In genomic region chr5:151084363-151084762, GRCh38 we compare ENCODE assay signal across 10 cellular contexts. TPM values are rescaled to one million over a fixed set of nuclear protein-coding genes. Genes with fewer than 3 reads are reported as not detected.
A peak's percentile ranks its signal among the peaks of the same experiment; 100 is the strongest.
DNase-seq lines count a peak whose midpoint lies in the region; ATAC-seq and TF ChIP-seq lines count a peak whose summit lies in the region.
"Had no signal": no experiment of that assay in that cellular context is flagged by ENCODE, and none has a peak within 500 bp of the region (broad histone marks: within the 10 kb centered on the region; RNA-seq: fewer than 3 reads in every experiment).

No MANE protein-coding gene starts in this region.

- peak; percentile 27 for DNase-seq in EH (ENCODE audit: low read depth)
- DNase-seq in RWPE2 (ENCODE audit: low spot score): no peak
- no peak for DNase-seq in ureter (ENCODE audit: low spot score)
- no peak for DNase-seq in left colon
- no peak for DNase-seq in stimulated activated CD4-positive, alpha-beta T cell treated with anti-CD3 and anti-CD28 coated beads, Interleukin-15, amount 100 ng/mL, for 24 hours
- DNase-seq: MG63, NCI-H2107 had no signal

- H3K9me3 ChIP-seq in RWPE2 (ENCODE audit: severe bottlenecking) (no peaks in the 10 kb centered on the region), skeletal muscle tissue (ENCODE audit: control insufficient read depth in 3 of 3, low read length in 3 of 3) (no peaks in the 10 kb centered on the region)
- H3K9me3 ChIP-seq: MG63 had no signal

- H3K4me1 ChIP-seq in RWPE2 (ENCODE audit: insufficient read depth, poor library complexity, severe bottlenecking) (peaks cover 40% of the 10 kb centered on the region), skeletal muscle tissue (ENCODE audit: control insufficient read depth in 3 of 3, insufficient read depth in 3 of 3, low read length in 3 of 3) (peaks cover 37 to 70% (median 50%) of the 10 kb centered on the region in 3 donors)

- intact Hi-C loops in dendritic cell treated with granulocyte-macrophage colony-stimulating factor and Interleukin-4, amounts not matched to agents 40 ng/mL and 50 ng/mL, for 4 days (cut with micrococcal nuclease): no loop called here
- intact Hi-C loops in left colon (cut with DNase I, micrococcal nuclease): no loop called here

- no peaks in the 10 kb centered on the region for H3K27me3 ChIP-seq in RWPE2 (ENCODE audit: insufficient read depth, poor library complexity, severe bottlenecking)
- no peaks in the 10 kb centered on the region for H3K27me3 ChIP-seq in skeletal muscle tissue (ENCODE audit: control insufficient read depth in 3 of 3, insufficient read depth in 3 of 3, low read length in 3 of 3)
- H3K27me3 ChIP-seq: MG63 had no signal

- no peaks in the 10 kb centered on the region for H3K27me3 Mint-ChIP-seq in dendritic cell treated with granulocyte-macrophage colony-stimulating factor and Interleukin-4, amounts not matched to agents 40 ng/mL and 50 ng/mL, for 4 days

- H3K36me3 ChIP-seq in RWPE2 (ENCODE audit: low read depth) (peaks cover 7% of the 10 kb centered on the region; the same call in 1 of the 2 replicates), skeletal muscle tissue (ENCODE audit: control insufficient read depth in 3 of 3, insufficient read depth in 3 of 3, low read length in 3 of 3) (no peaks in the 10 kb centered on the region)
- H3K36me3 ChIP-seq: MG63 had no signal

- no peak for TF ChIP-seq CTCF in RWPE2 (IDR thresholded peaks at IDR 0.05; ENCODE audit: poor library complexity, severe bottlenecking)

- H3K27ac ChIP-seq in RWPE2 (ENCODE audit: poor library complexity, severe bottlenecking) (peak overlapping the region; percentile 84), skeletal muscle tissue (ENCODE audit: low read depth, low read length) (peak overlapping the region; percentile 78)

- peaks cover 76% of the 10 kb centered on the region for H3K4me1 Mint-ChIP-seq in dendritic cell treated with granulocyte-macrophage colony-stimulating factor and Interleukin-4, amounts not matched to agents 40 ng/mL and 50 ng/mL, for 4 days (ENCODE audit: low read depth)

- ATAC-seq in RWPE2 (ENCODE audit: low read depth) (no peak), left colon (no peak)

- H3K9me3 Mint-ChIP-seq in dendritic cell treated with granulocyte-macrophage colony-stimulating factor and Interleukin-4, amounts not matched to agents 40 ng/mL and 50 ng/mL, for 4 days: no peaks in the 10 kb centered on the region
- H3K9me3 Mint-ChIP-seq: mesothelial cell of epicardium had no signal

- no peak overlapping the region for H3K9ac ChIP-seq in skeletal muscle tissue (ENCODE audit: low read depth in 1 of 3, low read length in 3 of 3)

- peak overlapping the region; percentile 80 for H3K27ac Mint-ChIP-seq in dendritic cell treated with granulocyte-macrophage colony-stimulating factor and Interleukin-4, amounts not matched to agents 40 ng/mL and 50 ng/mL, for 4 days
- H3K27ac Mint-ChIP-seq: mesothelial cell of epicardium had no signal

- no peak overlapping the region for H3K4me3 Mint-ChIP-seq in dendritic cell treated with granulocyte-macrophage colony-stimulating factor and Interleukin-4, amounts not matched to agents 40 ng/mL and 50 ng/mL, for 4 days
- H3K4me3 Mint-ChIP-seq: mesothelial cell of epicardium had no signal

- peaks cover 12% of the 10 kb centered on the region for H3K36me3 Mint-ChIP-seq in dendritic cell treated with granulocyte-macrophage colony-stimulating factor and Interleukin-4, amounts not matched to agents 40 ng/mL and 50 ng/mL, for 4 days (ENCODE audit: low read depth)
- H3K36me3 Mint-ChIP-seq: mesothelial cell of epicardium had no signal

- no peak overlapping the region for H3K4me3 ChIP-seq in RWPE2 (ENCODE audit: severe bottlenecking)
- no peak overlapping the region for H3K4me3 ChIP-seq in skeletal muscle tissue (ENCODE audit: low read length in 3 of 3)
- H3K4me3 ChIP-seq: MG63 had no signal

RNA-seq across cellular contexts. Expression of gene TNIP1, which starts 3.5 kb away (rescaled TPM):
- total RNA-seq in skeletal muscle tissue: 42.8 TPM
- 75.4 TPM for total RNA-seq in ureter
- total RNA-seq in left colon: 100 to 1,000 TPM; 200 to 215 TPM
